ENCODE assay signal across 8 cellular contexts in genomic region chr10:11175823-11176243, GRCh38.
DNase-seq lines count a peak whose midpoint lies in the region; ATAC-seq, FAIRE-seq and TF ChIP-seq lines count a peak whose summit lies in the region.

No MANE protein-coding gene starts in this region.

- peak overlapping the region; percentile 19 for H3K27ac ChIP-seq in CD8-positive, alpha-beta T cell (ENCODE audit: low read depth, low read length)

- no peaks in the 10 kb centered on the region for H3K9me3 Mint-ChIP-seq in CD8-positive, alpha-beta T cell

- H3K36me3 Mint-ChIP-seq in CD8-positive, alpha-beta T cell, result peaks cover 73% of the 10 kb centered on the region

- no peak overlapping the region for H3K27ac Mint-ChIP-seq in CD8-positive, alpha-beta T cell

- no peaks in the 10 kb centered on the region for H3K27me3 ChIP-seq in CD8-positive, alpha-beta T cell (ENCODE audit: insufficient read depth, low read length)

- peaks cover 100% of the 10 kb centered on the region for H3K4me1 ChIP-seq in CD8-positive, alpha-beta T cell (ENCODE audit: insufficient read depth, low read length)

- intact Hi-C loops in CD8-positive, alpha-beta T cell (cut with DNase I, micrococcal nuclease), result loop anchor here in 1 of 2 experiments (5.0 kb wide), 2 partner anchors 36 to 1171 kb away; partner anchors contain the start of gene CAMK1D

- no peak for FAIRE-seq in HTR-8/SVneo (lab: Jason Lieb, UNC)

- no peaks in the 10 kb centered on the region for H3K9me3 ChIP-seq in CD8-positive, alpha-beta T cell (ENCODE audit: low read length)

- peak in 1 of 7 experiments; percentile 12 for DNase-seq in CD8-positive, alpha-beta T cell
- peak; percentile 56 for DNase-seq in globus pallidus (ENCODE audit: low spot score)
- no peak for DNase-seq in DMS 273 (lab: John Stamatoyannopoulos, UW; ENCODE audit: unreplicated experiment)
- DNase-seq in HTR-8/SVneo (ENCODE audit: insufficient read length, low spot score), result no peak
- DNase-seq in KBM-7, result no peak
- DNase-seq in stimulated activated CD4-positive, alpha-beta T cell treated with anti-CD3 and anti-CD28 coated beads, Interleukin-15, amount 100 ng/mL, for 24 hours, result no peak

- POLR2A ChIA-PET in CD8-positive, alpha-beta T cell (lab: Charles Lee), result interaction anchor here (1.4 to 7.5 kb wide), 3 partner anchors 9 to 30 kb away, joined by 3 to 126 read pairs (median 16); no protein-coding TSS in a partner anchor

- TF ChIP-seq CTCF in CD8-positive, alpha-beta T cell (IDR thresholded peaks at IDR 0.05), result no peak

- H3K4me1 Mint-ChIP-seq in CD8-positive, alpha-beta T cell (ENCODE audit: low read depth), result no peaks in the 10 kb centered on the region

- no peak for ATAC-seq in CD8-positive, alpha-beta T cell
- ATAC-seq in GM19463 (IDR thresholded peaks at IDR 0.05; ENCODE audit: unreplicated experiment), result peak; percentile 24
- peak; percentile 26 for ATAC-seq in HG03469 (IDR thresholded peaks at IDR 0.05; ENCODE audit: unreplicated experiment)

- H3K4me3 Mint-ChIP-seq in CD8-positive, alpha-beta T cell, result no peak overlapping the region

- peaks cover 14% of the 10 kb centered on the region for H3K36me3 ChIP-seq in CD8-positive, alpha-beta T cell (ENCODE audit: insufficient read depth, low read length)

- peak overlapping the region; percentile 14 for H3K4me3 ChIP-seq in CD8-positive, alpha-beta T cell (ENCODE audit: low read depth, low read length)

- CTCF ChIA-PET in CD8-positive, alpha-beta T cell (lab: Charles Lee), result interaction anchor here (1.1 to 14.6 kb wide), 6 partner anchors 12 to 85 kb away, joined by 3 to 202 read pairs (median 12); no protein-coding TSS in a partner anchor

- in situ Hi-C loops in KBM-7 (cut with MboI; ENCODE audit: low pct_unique_long_range_greater_than_20kb, low sequenced_read_pairs), result no loop called here

- H3K27me3 Mint-ChIP-seq in CD8-positive, alpha-beta T cell (ENCODE audit: low read depth), result no peaks in the 10 kb centered on the region
